ENCODE assay signal across 22 cellular contexts in the genomic region with DNA sequence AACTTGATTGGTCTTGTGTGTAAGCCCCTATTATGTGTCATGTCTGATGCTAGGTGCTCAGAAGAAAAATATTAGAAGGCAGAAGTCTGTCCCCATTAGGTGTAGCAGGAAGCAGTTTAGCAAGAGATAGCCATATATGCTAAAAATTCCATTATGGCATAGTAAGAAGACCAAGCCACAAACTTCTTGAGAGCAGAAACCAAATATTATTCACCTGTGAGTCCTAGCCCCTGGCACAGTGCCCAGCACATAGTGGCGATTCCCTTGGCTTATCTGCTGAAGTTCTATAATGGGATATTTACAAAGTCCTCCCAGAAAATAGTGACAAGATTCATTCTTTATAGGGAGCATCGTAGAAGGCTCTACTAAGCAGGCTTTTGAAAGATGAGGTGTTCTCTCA.
"Had no signal": no experiment of that assay in that cellular context is flagged by ENCODE, and none has a peak within 500 bp of the region (broad histone marks: within the 10 kb centered on the region; RNA-seq: fewer than 3 reads in every experiment).

No MANE protein-coding gene starts in this region.

- DNase-seq: colonic mucosa; dermis blood vessel endothelial cell; effector CD4-positive, alpha-beta T cell; endodermal cell; foreskin melanocyte; heart right ventricle; hypothalamus; kidney glomerular epithelial cell; midbrain; nucleus accumbens; pancreas; right lobe of liver; stimulated activated CD4-positive, alpha-beta T cell treated with anti-CD3 and anti-CD28 coated beads, Interleukin-4, amount 100 ng/mL, for 1 hour; stimulated activated CD8-positive, alpha-beta memory T cell treated with anti-CD3 and anti-CD28 coated beads, Interleukin-4, amount 100 ng/mL, for 48 hours; stimulated activated naive CD8-positive, alpha-beta T cell treated with anti-CD3 and anti-CD28 coated beads, Interleukin-15, Interleukin-2, amounts not matched to agents 100 U/mL and 50 U/mL, for 24 hours; thyroid gland had no signal

- H3K9me3 ChIP-seq: colonic mucosa, pancreas, prostate gland, right lobe of liver, suprapubic skin, thyroid gland had no signal

- H3K27me3 ChIP-seq: colonic mucosa, heart right ventricle, neural progenitor cell, pancreas, right lobe of liver, suprapubic skin, thyroid gland had no signal

- H3K4me3 ChIP-seq: colonic mucosa, heart right ventricle, neural progenitor cell, pancreas, prostate gland, right lobe of liver, suprapubic skin, thyroid gland had no signal

- H3K27ac ChIP-seq: colonic mucosa, heart right ventricle, neural progenitor cell, pancreas, prostate gland, right lobe of liver, suprapubic skin, thyroid gland had no signal

- ATAC-seq: heart right ventricle; left lobe of liver; natural killer cell treated with Interleukin-12 subunit alpha and Interleukin-12 subunit beta and Interleukin-15 and Interleukin-18, amount 100 ng/mL, for 72 hours; pancreas; right lobe of liver; stimulated activated effector memory CD8-positive, alpha-beta T cell treated with anti-CD3 and anti-CD28 coated beads, Interleukin-12 subunit alpha, Interleukin-12 subunit beta, amount 100 ng/mL, for 72 hours; stimulated activated naive CD8-positive, alpha-beta T cell treated with anti-CD3 and anti-CD28 coated beads, Interleukin-15, Interleukin-2, amounts not matched to agents 100 U/mL and 50 U/mL, for 24 hours had no signal

- H3K4me1 ChIP-seq: colonic mucosa, pancreas, prostate gland, suprapubic skin, thyroid gland had no signal
